Comparison of ENCODE assay signal across 1 cellular context in the genomic region with DNA sequence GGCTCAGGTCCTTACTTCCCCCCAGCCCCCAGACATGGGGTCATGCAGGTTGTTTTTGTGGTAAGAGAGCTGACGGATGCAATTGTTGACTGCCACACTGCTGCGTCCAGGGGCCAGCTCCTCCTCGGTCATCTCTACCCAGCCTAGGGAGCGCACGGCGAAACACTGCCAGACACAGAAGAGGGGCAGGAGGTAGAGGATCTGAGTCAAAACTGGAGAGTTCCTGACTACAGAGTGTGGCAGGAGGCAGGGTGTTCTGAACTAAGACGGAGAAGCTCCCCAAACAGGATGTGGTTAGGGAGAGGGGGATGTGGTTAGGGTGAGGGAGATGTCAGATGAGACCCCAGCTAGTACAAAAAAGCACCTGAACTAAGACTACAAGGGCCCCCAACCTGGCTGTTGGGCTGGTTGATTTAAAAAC.
TF ChIP-seq lines count a peak whose summit lies in the region.

No MANE protein-coding gene starts in this region.

TF ChIP-seq in SK-N-SH, 30 proteins besides CTCF, POLR2A, EP300 and RAD21 (continued from another document):
- TF ChIP-seq, protein P1, sequence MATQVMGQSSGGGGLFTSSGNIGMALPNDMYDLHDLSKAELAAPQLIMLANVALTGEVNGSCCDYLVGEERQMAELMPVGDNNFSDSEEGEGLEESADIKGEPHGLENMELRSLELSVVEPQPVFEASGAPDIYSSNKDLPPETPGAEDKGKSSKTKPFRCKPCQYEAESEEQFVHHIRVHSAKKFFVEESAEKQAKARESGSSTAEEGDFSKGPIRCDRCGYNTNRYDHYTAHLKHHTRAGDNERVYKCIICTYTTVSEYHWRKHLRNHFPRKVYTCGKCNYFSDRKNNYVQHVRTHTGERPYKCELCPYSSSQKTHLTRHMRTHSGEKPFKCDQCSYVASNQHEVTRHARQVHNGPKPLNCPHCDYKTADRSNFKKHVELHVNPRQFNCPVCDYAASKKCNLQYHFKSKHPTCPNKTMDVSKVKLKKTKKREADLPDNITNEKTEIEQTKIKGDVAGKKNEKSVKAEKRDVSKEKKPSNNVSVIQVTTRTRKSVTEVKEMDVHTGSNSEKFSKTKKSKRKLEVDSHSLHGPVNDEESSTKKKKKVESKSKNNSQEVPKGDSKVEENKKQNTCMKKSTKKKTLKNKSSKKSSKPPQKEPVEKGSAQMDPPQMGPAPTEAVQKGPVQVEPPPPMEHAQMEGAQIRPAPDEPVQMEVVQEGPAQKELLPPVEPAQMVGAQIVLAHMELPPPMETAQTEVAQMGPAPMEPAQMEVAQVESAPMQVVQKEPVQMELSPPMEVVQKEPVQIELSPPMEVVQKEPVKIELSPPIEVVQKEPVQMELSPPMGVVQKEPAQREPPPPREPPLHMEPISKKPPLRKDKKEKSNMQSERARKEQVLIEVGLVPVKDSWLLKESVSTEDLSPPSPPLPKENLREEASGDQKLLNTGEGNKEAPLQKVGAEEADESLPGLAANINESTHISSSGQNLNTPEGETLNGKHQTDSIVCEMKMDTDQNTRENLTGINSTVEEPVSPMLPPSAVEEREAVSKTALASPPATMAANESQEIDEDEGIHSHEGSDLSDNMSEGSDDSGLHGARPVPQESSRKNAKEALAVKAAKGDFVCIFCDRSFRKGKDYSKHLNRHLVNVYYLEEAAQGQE (IDR thresholded peaks at IDR 0.05; ENCODE audit: low read depth, low read length), result no peak
- no peak for TF ChIP-seq NRF1 (IDR thresholded peaks at IDR 0.05; ENCODE audit: low read depth, low read length)
- TF ChIP-seq RXRA (IDR thresholded peaks at IDR 0.05; ENCODE audit: borderline replicate concordance, low read depth), result no peak
- TF ChIP-seq GABPA (IDR thresholded peaks at IDR 0.05; ENCODE audit: low read depth), result no peak
- TF ChIP-seq SMC3 (IDR thresholded peaks at IDR 0.05; ENCODE audit: low read depth, low read length), result no peak
